ENCODE assay signal across 27 cellular contexts in genomic region chr3:29597376-29598008, GRCh38.
DNase-seq lines count a peak whose midpoint lies in the region; ATAC-seq, FAIRE-seq and TF ChIP-seq lines count a peak whose summit lies in the region.
"Had no signal": no experiment of that assay in that cellular context is flagged by ENCODE, and none has a peak within 500 bp of the region (broad histone marks: within the 10 kb centered on the region; RNA-seq: fewer than 3 reads in every experiment).

No MANE protein-coding gene starts in this region.

- H3K79me2 ChIP-seq in GM12878 (ENCODE audit: control insufficient read depth, insufficient read depth, low read length): no peaks in the 10 kb centered on the region

- RAD21 ChIA-PET in GM12878 (lab: Charles Lee; ENCODE audit: unreplicated experiment): interaction anchor here (0.7 kb wide), 1 partner anchor 50 kb away, joined by 3 read pairs; no protein-coding TSS in a partner anchor

- CTCF ChIA-PET in A673 (lab: Charles Lee): no interaction called here
- CTCF ChIA-PET in GM12878 (lab: Yijun Ruan, JAX): interaction anchor here (0.7 kb wide), 1 partner anchor 222 kb away, joined by 4 read pairs; no protein-coding TSS in a partner anchor

- no peak for TF ChIP-seq CTCF in A673 (conservative IDR thresholded peaks at IDR 0.05; ENCODE audit: low read depth, low read length)
- TF ChIP-seq CTCF in GM12878 (IDR thresholded peaks at IDR 0.05 in 2 of 3, conservative IDR thresholded peaks at IDR 0.05 in 1 of 3; ENCODE audit: control insufficient read depth in 2 of 3, extremely low read depth in 1 of 3, insufficient read depth in 1 of 3, low read depth in 3 of 3, low read length in 3 of 3): no peak
- TF ChIP-seq CTCF in fibroblast of villous mesenchyme (IDR thresholded peaks at IDR 0.05; ENCODE audit: insufficient read depth, low read depth, low read length): no peak

- BruUV-seq in A673 (replicated peaks; lab: Mats Ljungman, UMichigan) (no TSS peak), GM12878 (replicated peaks; lab: Mats Ljungman, UMichigan) (no TSS peak)

- H3K27me3 ChIP-seq in A673 (replicated peaks; ENCODE audit: insufficient read depth, low read depth, low read length, poor library complexity): no peaks in the 10 kb centered on the region
- no peaks in the 10 kb centered on the region for H3K27me3 ChIP-seq in GM12878 (replicated peaks in 1 of 2; ENCODE audit: control insufficient read depth in 2 of 2, insufficient read depth in 2 of 2, low read length in 1 of 2)
- H3K27me3 ChIP-seq: heart right ventricle, ovary had no signal

- in situ Hi-C loops in GM12878 (cut with MboI): no loop called here

- no peak overlapping the region for H3K9ac ChIP-seq in GM12878 (ENCODE audit: control insufficient read depth, insufficient read depth, low read length)

- peak overlapping the region; percentile 53; the same call in 1 of the 2 replicates for H3K4me2 ChIP-seq in GM12878 (ENCODE audit: control insufficient read depth, insufficient read depth)

- peak overlapping the region; percentile 23; the same call in 1 of the 2 replicates for H2AFZ ChIP-seq in GM12878 (ENCODE audit: control insufficient read depth, low read depth, low read length)

- H3K9me3 ChIP-seq in A673 (ENCODE audit: low read depth, low read length, poor library complexity, severe bottlenecking) (no peaks in the 10 kb centered on the region), GM12878 (replicated peaks; ENCODE audit: control insufficient read depth, insufficient read depth, low read length) (no peaks in the 10 kb centered on the region)
- H3K9me3 ChIP-seq: heart right ventricle, ovary had no signal

- no peak overlapping the region for H3K4me3 ChIP-seq in A673 (ENCODE audit: low read depth, low read length, poor library complexity, severe bottlenecking)
- no peak overlapping the region for H3K4me3 ChIP-seq in GM12878
- no peak overlapping the region for H3K4me3 ChIP-seq in fibroblast of villous mesenchyme (ENCODE audit: low read depth, low read length)
- H3K4me3 ChIP-seq: heart right ventricle, ovary had no signal

- TF ChIP-seq RAD21 in GM12878 (IDR thresholded peaks at IDR 0.05; ENCODE audit: insufficient read depth, low read depth, low read length): no peak

- no peak for TF ChIP-seq POLR2A in GM12878 (IDR thresholded peaks at IDR 0.05; ENCODE audit: low read depth, low read length)

- H3K4me1 ChIP-seq in A673 (ENCODE audit: insufficient read depth, low read length, poor library complexity, severe bottlenecking) (peaks cover 35% of the 10 kb centered on the region), GM12878 (ENCODE audit: control insufficient read depth, insufficient read depth, low read length) (no peaks in the 10 kb centered on the region)

- 43% methylated on average over 3 of the region's 3 CpGs for WGBS in GM12878 (ENCODE audit: insufficient coverage, insufficient replicate concordance, low lambda C conversion rate, missing lambda C conversion rate)

- H3K36me3 ChIP-seq in A673 (ENCODE audit: insufficient read depth, low read length, poor library complexity, severe bottlenecking) (no peaks in the 10 kb centered on the region), GM12878 (ENCODE audit: control insufficient read depth in 2 of 2, insufficient read depth in 2 of 2, low read length in 1 of 2) (no peaks in the 10 kb centered on the region)
- H3K36me3 ChIP-seq: heart right ventricle, ovary had no signal

- peak; percentile 46 for DNase-seq in A673 (ENCODE audit: low spot score)
- DNase-seq in LHCN-M2 (ENCODE audit: low read depth): peak; percentile 17
- DNase-seq in GM12878 (ENCODE audit: low read depth, low spot score): no peak
- DNase-seq in fibroblast of villous mesenchyme (ENCODE audit: low read depth): peak; percentile 64
- no peak for DNase-seq in iPS-NIHi7 (ENCODE audit: extremely low spot score)
- no peak for DNase-seq in NCI-H1092 (lab: John Stamatoyannopoulos, UW)
- DNase-seq: activated T-cell treated with anti-CD3 and anti-CD28 coated beads, Interleukin-2, amount 50 U/mL, for 1 hour; Calu3; foreskin fibroblast; heart right ventricle; left colon; MV-4-11; natural killer cell; NCI-H2171; NCI-H524; ovary; SIG-M5; stimulated activated CD4-positive, alpha-beta T cell treated with anti-CD3 and anti-CD28 coated beads, Interleukin-12 subunit alpha, Interleukin-12 subunit beta, amount 100 ng/mL, for 4 hours; stimulated activated CD4-positive, alpha-beta T cell treated with anti-CD3 and anti-CD28 coated beads, Interleukin-4, amount 100 ng/mL, for 4 hours; stimulated activated naive CD4-positive, alpha-beta T cell had no signal

- SMC1A ChIA-PET in GM12878 (lab: Charles Lee; ENCODE audit: uncharacterized antibody, unreplicated experiment): interaction anchor here (0.7 to 1.1 kb wide), 2 partner anchors 187 to 817 kb away, joined by 3 read pairs; no protein-coding TSS in a partner anchor

- H3K27ac ChIP-seq in A673 (ENCODE audit: low read depth, low read length, poor library complexity, severe bottlenecking) (no peak overlapping the region), GM12878 (ENCODE audit: control insufficient read depth, insufficient read depth) (no peak overlapping the region)
- H3K27ac ChIP-seq: C4-2B, heart right ventricle, ovary had no signal

- POLR2A ChIA-PET in A673 (lab: Charles Lee; ENCODE audit: low non-redundant PET) (no interaction called here), GM12878 (lab: Charles Lee) (no interaction called here)

- FAIRE-seq in GM12878 (lab: Jason Lieb, UNC): no peak
- FAIRE-seq: bronchial epithelial cell, endothelial cell of umbilical vein, urothelium cell line had no signal

- H4K20me1 ChIP-seq in GM12878 (ENCODE audit: control insufficient read depth, insufficient read depth): no peaks in the 10 kb centered on the region

- TF ChIP-seq EP300 in GM12878 (IDR thresholded peaks at IDR 0.05; ENCODE audit: borderline replicate concordance in 1 of 2, control insufficient read depth in 1 of 2, low read depth in 2 of 2, low read length in 2 of 2): no peak

- no peak; the same call in 2 of the 3 replicates for ATAC-seq in GM12878
- ATAC-seq in HG02642 (IDR thresholded peaks at IDR 0.05; ENCODE audit: poor library complexity, unreplicated experiment): no peak
- no peak for ATAC-seq in HG03565 (IDR thresholded peaks at IDR 0.05; ENCODE audit: unreplicated experiment)
- ATAC-seq: heart right ventricle, left colon, natural killer cell, Panc1 had no signal

- intact Hi-C loops in A673 (cut with micrococcal nuclease; ENCODE audit: unreplicated experiment): no loop called here
- intact Hi-C loops in GM12878 (cut with micrococcal nuclease; ENCODE audit: unreplicated experiment): no loop called here

TF ChIP-seq in GM12878, 131 proteins besides CTCF, POLR2A, EP300 and RAD21 (continues in another document):
- TF ChIP-seq TBL1XR1 (IDR thresholded peaks at IDR 0.05; ENCODE audit: low read depth, low read length) (no peak), ZNF207 (IDR thresholded peaks at IDR 0.05; ENCODE audit: borderline replicate concordance) (no peak), GABPA (IDR thresholded peaks at IDR 0.05; ENCODE audit: low read depth) (no peak), MTA3 (IDR thresholded peaks at IDR 0.05; ENCODE audit: borderline replicate concordance, low read length) (no peak), ZNF384 (IDR thresholded peaks at IDR 0.05; ENCODE audit: borderline replicate concordance, low read depth, low read length) (no peak), RELB (IDR thresholded peaks at IDR 0.05; ENCODE audit: low read depth) (no peak), SP1 (IDR thresholded peaks at IDR 0.05; ENCODE audit: low read depth, low read length) (no peak), REST (IDR thresholded peaks at IDR 0.05; ENCODE audit: low read depth, low read length) (no peak), GATAD2B (conservative IDR thresholded peaks at IDR 0.05; ENCODE audit: low read depth) (no peak), SMAD1 (IDR thresholded peaks at IDR 0.05; ENCODE audit: low read depth, partially characterized antibody) (no peak), HDGF (IDR thresholded peaks at IDR 0.05) (no peak), RELA (IDR thresholded peaks at IDR 0.05; ENCODE audit: borderline replicate concordance, partially characterized antibody) (no peak), MEF2B (IDR thresholded peaks at IDR 0.05; ENCODE audit: partially characterized antibody, poor library complexity, severe bottlenecking) (no peak)

Comparison
In these comparisons a context has a peak if more than half of its experiments do, and no peak if none do; other contexts are left out.
1. DNase-seq: peak in A673 (single experiment), LHCN-M2 (single experiment) and fibroblast of villous mesenchyme (single experiment); none in GM12878 (single experiment), iPS-NIHi7 (single experiment) and NCI-H1092 (single experiment).